Comparison of ENCODE assay signal across 17 cellular contexts in genomic region chr2:146031158-146031557, GRCh38.
DNase-seq lines count a peak whose midpoint lies in the region; ATAC-seq, FAIRE-seq and TF ChIP-seq lines count a peak whose summit lies in the region.
"Had no signal": no experiment of that assay in that cellular context is flagged by ENCODE, and none has a peak within 500 bp of the region (broad histone marks: within the 10 kb centered on the region; RNA-seq: fewer than 3 reads in every experiment).

No MANE protein-coding gene starts in this region.

- H3K27ac Mint-ChIP-seq in WTC11 = no peak overlapping the region
- H3K27ac Mint-ChIP-seq: CD8-positive, alpha-beta memory T cell had no signal

- H3K27ac ChIP-seq in HepG2 (ENCODE audit: extremely low read length, insufficient read depth, low read length) (no peak overlapping the region), right lobe of liver (no peak overlapping the region)
- H3K27ac ChIP-seq: BLaER1 treated with 17β-estradiol and CSF1 and Interleukin-3, amounts not matched to agents 10 nM and 100 nM had no signal

- no peak for TF ChIP-seq RAD21 in HepG2 (CRISPR knock-in tag; IDR thresholded peaks at IDR 0.05)

- in situ Hi-C loops in HepG2 (cut with HindIII; ENCODE audit: extremely low pct_ligation_motif_present, low pct_unique_long_range_greater_than_20kb) = no loop called here

- no peak for TF ChIP-seq POLR2A in HepG2 (IDR thresholded peaks at IDR 0.05; ENCODE audit: insufficient read depth in 1 of 2, low read depth in 2 of 2, low read length in 2 of 2)
- TF ChIP-seq POLR2A in right lobe of liver (IDR thresholded peaks at IDR 0.05) = no peak

- 17% methylated on average over 3 of the region's 3 CpGs for WGBS in HepG2 (ENCODE audit: low lambda C conversion rate)
- WGBS in right lobe of liver (ENCODE audit: insufficient coverage, low coverage, low lambda C conversion rate, missing lambda C conversion rate) = 69% methylated on average over 3 of the region's 3 CpGs

- no peak for DNase-seq in HepG2 (ENCODE audit: low spot score)
- DNase-seq in right lobe of liver = no peak
- no peak for DNase-seq in WTC11 (ENCODE audit: low spot score)
- peak; percentile 46 for DNase-seq in fibroblast of peridontal ligament (ENCODE audit: extremely low read depth)
- no peak for DNase-seq in stimulated activated CD4-positive, alpha-beta T cell treated with anti-CD3 and anti-CD28 coated beads, Interleukin-4, amount 100 ng/mL, for 24 hours
- no peak for DNase-seq in NCI-H1048 (lab: John Stamatoyannopoulos, UW)
- DNase-seq in globus pallidus (ENCODE audit: low spot score) = no peak
- DNase-seq in SIG-M5 treated with dmso at 0.1 percent for 504 hours (lab: John Stamatoyannopoulos, UW; ENCODE audit: unreplicated experiment) = no peak
- DNase-seq: 8988T; CD8-positive, alpha-beta memory T cell; DMS79 treated with DMSO at 0.1 percent for 48 hours; NCI-H2029; NCI-H2171; NCI-H446 treated with DMSO at 0.1 percent for 48 hours; NCI-H774 had no signal

- no peaks in the 10 kb centered on the region for H3K27me3 Mint-ChIP-seq in WTC11 (ENCODE audit: low read depth)
- H3K27me3 Mint-ChIP-seq: CD8-positive, alpha-beta memory T cell had no signal

- FAIRE-seq in HepG2 (lab: Jason Lieb, UNC) = no peak
- FAIRE-seq: G401.6 had no signal

- H3K4me1 ChIP-seq in HepG2 (ENCODE audit: insufficient read depth, low read length) (no peaks in the 10 kb centered on the region), right lobe of liver (no peaks in the 10 kb centered on the region)
- H3K4me1 ChIP-seq: BLaER1 treated with 17β-estradiol and CSF1 and Interleukin-3, amounts not matched to agents 10 nM and 100 nM had no signal

- no peaks in the 10 kb centered on the region for H3K27me3 ChIP-seq in HepG2 (ENCODE audit: control insufficient read depth in 1 of 2, insufficient read depth in 2 of 2, low read length in 2 of 2)
- no peaks in the 10 kb centered on the region for H3K27me3 ChIP-seq in right lobe of liver
- H3K27me3 ChIP-seq: BLaER1 treated with 17β-estradiol and CSF1 and Interleukin-3, amounts not matched to agents 10 nM and 100 nM had no signal

- no peak for TF ChIP-seq EP300 in HepG2 (IDR thresholded peaks at IDR 0.05; ENCODE audit: low read depth in 2 of 2, low read length in 2 of 2)
- TF ChIP-seq EP300 in HepG2 (CRISPR knock-in tag; IDR thresholded peaks at IDR 0.05; ENCODE audit: borderline replicate concordance) = no peak

- no peak for TF ChIP-seq CTCF in HepG2 (CRISPR knock-in tag; IDR thresholded peaks at IDR 0.05)
- TF ChIP-seq CTCF in right lobe of liver (IDR thresholded peaks at IDR 0.05) = no peak
- no peak for TF ChIP-seq CTCF in WTC11 (IDR thresholded peaks at IDR 0.05)

- H3K36me3 ChIP-seq in HepG2 (replicated peaks in 1 of 2; ENCODE audit: control insufficient read depth in 1 of 2, insufficient read depth in 2 of 2, low read length in 2 of 2) = no peaks in the 10 kb centered on the region
- no peaks in the 10 kb centered on the region for H3K36me3 ChIP-seq in right lobe of liver
- H3K36me3 ChIP-seq: BLaER1 treated with 17β-estradiol and CSF1 and Interleukin-3, amounts not matched to agents 10 nM and 100 nM had no signal

- POLR2A ChIA-PET in HepG2 (lab: Yijun Ruan, JAX) = no interaction called here
- POLR2A ChIA-PET in WTC11 (lab: Charles Lee) = no interaction called here

- peak overlapping the region; percentile 17 for H2AFZ ChIP-seq in HepG2 (ENCODE audit: low read length)

- H3K9me3 ChIP-seq in HepG2 (ENCODE audit: low read length) (no peaks in the 10 kb centered on the region), right lobe of liver (no peaks in the 10 kb centered on the region)
- H3K9me3 ChIP-seq: BLaER1 treated with 17β-estradiol and CSF1 and Interleukin-3, amounts not matched to agents 10 nM and 100 nM had no signal

- BruUV-seq in HepG2 (replicated peaks; lab: Mats Ljungman, UMichigan) = no TSS peak

- H3K4me2 ChIP-seq in HepG2 (ENCODE audit: low read depth, low read length) = no peak overlapping the region
- H3K4me2 ChIP-seq: BLaER1 treated with 17β-estradiol and CSF1 and Interleukin-3, amounts not matched to agents 10 nM and 100 nM had no signal

- ATAC-seq in HepG2 (no peak; the same call in 2 of the 3 replicates), right lobe of liver (no peak), WTC11 (no peak)

- intact Hi-C loops in HepG2 (cut with micrococcal nuclease; ENCODE audit: unreplicated experiment) = no loop called here
- intact Hi-C loops in right lobe of liver (cut with DNase I) = no loop called here

- H3K4me1 Mint-ChIP-seq in WTC11 = 0 out of 2 replicates have a peak, but pooled peaks cover 2% of the 10 kb centered on the region
- H3K4me1 Mint-ChIP-seq: CD8-positive, alpha-beta memory T cell had no signal

- no peaks in the 10 kb centered on the region for H3K9me3 Mint-ChIP-seq in WTC11

- H3K4me3 ChIP-seq in HepG2 (replicated peaks in 1 of 3; ENCODE audit: insufficient read depth in 1 of 3, low read depth in 2 of 3, low read length in 3 of 3) = no peak overlapping the region
- H3K4me3 ChIP-seq in right lobe of liver = no peak overlapping the region
- H3K4me3 ChIP-seq: BLaER1 treated with 17β-estradiol and CSF1 and Interleukin-3, amounts not matched to agents 10 nM and 100 nM had no signal

- H3K36me3 Mint-ChIP-seq in WTC11 = no peaks in the 10 kb centered on the region
- H3K36me3 Mint-ChIP-seq: CD8-positive, alpha-beta memory T cell had no signal

- CTCF ChIA-PET in HepG2 (lab: Yijun Ruan, JAX; ENCODE audit: low intra/inter-chr PET ratio, low total read pairs) (no interaction called here), WTC11 (lab: Charles Lee) (no interaction called here)

- no peaks in the 10 kb centered on the region for H4K20me1 ChIP-seq in HepG2 (ENCODE audit: insufficient read depth, low read length)
- H4K20me1 ChIP-seq: BLaER1 treated with 17β-estradiol and CSF1 and Interleukin-3, amounts not matched to agents 10 nM and 100 nM had no signal

- H3K9ac ChIP-seq in HepG2 (ENCODE audit: insufficient read depth, low read depth, low read length) = no peak overlapping the region
- H3K9ac ChIP-seq: BLaER1 treated with 17β-estradiol and CSF1 and Interleukin-3, amounts not matched to agents 10 nM and 100 nM had no signal

- no peak overlapping the region for H3K4me3 Mint-ChIP-seq in WTC11
- H3K4me3 Mint-ChIP-seq: CD8-positive, alpha-beta memory T cell had no signal

- no peaks in the 10 kb centered on the region for H3K79me2 ChIP-seq in HepG2 (ENCODE audit: insufficient read depth, low read length)

TF ChIP-seq in HepG2, 621 proteins besides CTCF, POLR2A, EP300 and RAD21 (continues in another document):
- TF ChIP-seq CEBPB (IDR thresholded peaks at IDR 0.05; ENCODE audit: borderline replicate concordance, low read depth, low read length) (peak; percentile 18; the same call in 1 of the 2 replicates), ATF4 (CRISPR knock-in tag; IDR thresholded peaks at IDR 0.05) (peak in 1 of 2 experiments; percentile 94; a peak in 2 of 4 replicates), ZNF713 (CRISPR knock-in tag; IDR thresholded peaks at IDR 0.05) (no peak), HNRNPLL (IDR thresholded peaks at IDR 0.05; ENCODE audit: low read depth, low read length, poor library complexity, severe bottlenecking) (no peak)
- TF ChIP-seq, protein P1, sequence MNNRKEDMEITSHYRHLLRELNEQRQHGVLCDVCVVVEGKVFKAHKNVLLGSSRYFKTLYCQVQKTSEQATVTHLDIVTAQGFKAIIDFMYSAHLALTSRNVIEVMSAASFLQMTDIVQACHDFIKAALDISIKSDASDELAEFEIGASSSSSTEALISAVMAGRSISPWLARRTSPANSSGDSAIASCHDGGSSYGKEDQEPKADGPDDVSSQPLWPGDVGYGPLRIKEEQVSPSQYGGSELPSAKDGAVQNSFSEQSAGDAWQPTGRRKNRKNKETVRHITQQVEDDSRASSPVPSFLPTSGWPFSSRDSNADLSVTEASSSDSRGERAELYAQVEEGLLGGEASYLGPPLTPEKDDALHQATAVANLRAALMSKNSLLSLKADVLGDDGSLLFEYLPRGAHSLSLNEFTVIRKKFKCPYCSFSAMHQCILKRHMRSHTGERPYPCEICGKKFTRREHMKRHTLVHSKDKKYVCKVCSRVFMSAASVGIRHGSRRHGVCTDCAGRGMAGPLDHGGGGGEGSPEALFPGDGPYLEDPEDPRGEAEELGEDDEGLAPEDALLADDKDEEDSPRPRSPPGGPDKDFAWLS (CRISPR knock-in tag; IDR thresholded peaks at IDR 0.05; ENCODE audit: borderline replicate concordance) = no peak

TF ChIP-seq in WTC11, 78 proteins besides CTCF, POLR2A, EP300 and RAD21:
- TF ChIP-seq FOXJ3 (CRISPR knock-in tag; IDR thresholded peaks at IDR 0.05; ENCODE audit: borderline replicate concordance) = no peak
- TF ChIP-seq GABPB1 (CRISPR knock-in tag; IDR thresholded peaks at IDR 0.05) = peak; percentile 94
- no peak for TF ChIP-seq TEAD4 (CRISPR knock-in tag; IDR thresholded peaks at IDR 0.05)
- TF ChIP-seq ELF4 (CRISPR knock-in tag; IDR thresholded peaks at IDR 0.05; ENCODE audit: low read depth) = no peak
- TF ChIP-seq SP1 (CRISPR knock-in tag; conservative IDR thresholded peaks at IDR 0.05) = no peak
- TF ChIP-seq, protein P2, sequence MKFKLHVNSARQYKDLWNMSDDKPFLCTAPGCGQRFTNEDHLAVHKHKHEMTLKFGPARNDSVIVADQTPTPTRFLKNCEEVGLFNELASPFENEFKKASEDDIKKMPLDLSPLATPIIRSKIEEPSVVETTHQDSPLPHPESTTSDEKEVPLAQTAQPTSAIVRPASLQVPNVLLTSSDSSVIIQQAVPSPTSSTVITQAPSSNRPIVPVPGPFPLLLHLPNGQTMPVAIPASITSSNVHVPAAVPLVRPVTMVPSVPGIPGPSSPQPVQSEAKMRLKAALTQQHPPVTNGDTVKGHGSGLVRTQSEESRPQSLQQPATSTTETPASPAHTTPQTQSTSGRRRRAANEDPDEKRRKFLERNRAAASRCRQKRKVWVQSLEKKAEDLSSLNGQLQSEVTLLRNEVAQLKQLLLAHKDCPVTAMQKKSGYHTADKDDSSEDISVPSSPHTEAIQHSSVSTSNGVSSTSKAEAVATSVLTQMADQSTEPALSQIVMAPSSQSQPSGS (CRISPR knock-in tag; IDR thresholded peaks at IDR 0.05; ENCODE audit: borderline replicate concordance, low read depth) = no peak

Comparison
In these comparisons a context has a peak if more than half of its experiments do, and no peak if none do; other contexts are left out.
1. Of the 50 proteins assayed by ChIP-seq in both HepG2 and WTC11: peak only in HepG2: none; only in WTC11: GABPB1; in both: none; in neither: 49.